In genomic region chr2:106140913-106141312, GRCh38 we compare ENCODE assay signal across 18 cellular contexts. TPM values are rescaled to one million over a fixed set of nuclear protein-coding genes. Genes with fewer than 3 reads are reported as not detected.
DNase-seq lines count a peak whose midpoint lies in the region; ATAC-seq and TF ChIP-seq lines count a peak whose summit lies in the region.
"Had no signal": no experiment of that assay in that cellular context is flagged by ENCODE, and none has a peak within 500 bp of the region (broad histone marks: within the 10 kb centered on the region; RNA-seq: fewer than 3 reads in every experiment).

No MANE protein-coding gene starts in this region.

- H3K79me2 ChIP-seq in DND-41 (ENCODE audit: insufficient read depth, low read length), result peaks cover 81% of the 10 kb centered on the region

- WGBS in adrenal gland, 4 donors, result 68 to 91% (median 79%) methylated on average over 2 of the region's 2 CpGs

- TF ChIP-seq POLR2A in adrenal gland (IDR thresholded peaks at IDR 0.05), result no peak

- POLR2A ChIA-PET in activated CD4-positive, alpha-beta memory T cell treated with anti-CD3 and anti-CD28 coated beads for 36 hours (lab: Charles Lee), result interaction anchor here (0.6 to 5.1 kb wide), 3 partner anchors 19 to 60 kb away, joined by 4 to 45 read pairs (median 41); partner anchors contain the start of gene UXS1

- H3K36me3 Mint-ChIP-seq in CD4-positive, CD25-positive, alpha-beta regulatory T cell, result peaks cover 45% of the 10 kb centered on the region
- peaks cover 29% of the 10 kb centered on the region for H3K36me3 Mint-ChIP-seq in activated CD4-positive, alpha-beta memory T cell treated with anti-CD3 and anti-CD28 coated beads for 36 hours
- peaks cover 36 to 37% of the 10 kb centered on the region in 2 donors for H3K36me3 Mint-ChIP-seq in naive B cell

- TF ChIP-seq CTCF in DND-41 (IDR thresholded peaks at IDR 0.05; ENCODE audit: borderline replicate concordance, extremely low read depth, low read length, poor library complexity, severe bottlenecking) (no peak), adrenal gland (IDR thresholded peaks at IDR 0.05) (no peak)

- intact Hi-C loops in activated CD4-positive, alpha-beta memory T cell treated with anti-CD3 and anti-CD28 coated beads for 36 hours (cut with micrococcal nuclease), result loop anchor here (1.0 to 5.0 kb wide), 3 partner anchors 34 to 394 kb away; no protein-coding TSS in a partner anchor
- intact Hi-C loops in adrenal gland (cut with DNase I), result no loop called here

- peaks cover 37% of the 10 kb centered on the region for H3K36me3 ChIP-seq in CD4-positive, CD25-positive, alpha-beta regulatory T cell (ENCODE audit: control insufficient read depth, insufficient read depth, low read length)
- H3K36me3 ChIP-seq in DND-41 (ENCODE audit: insufficient read depth, low read length) (peaks cover 79% of the 10 kb centered on the region), adrenal gland (replicated peaks in 1 of 2) (no peaks in the 10 kb centered on the region)
- H3K36me3 ChIP-seq: HAP-1, prostate gland had no signal

- peaks cover 19% of the 10 kb centered on the region; the same call in 1 of the 2 replicates for H4K20me1 ChIP-seq in DND-41 (ENCODE audit: insufficient read depth, low read length)

- no peak overlapping the region for H2AFZ ChIP-seq in DND-41 (ENCODE audit: low read depth, low read length)

- no peak for DNase-seq in CD4-positive, CD25-positive, alpha-beta regulatory T cell
- DNase-seq in DND-41 (no peak), naive B cell (no peak), CD1c-positive myeloid dendritic cell (ENCODE audit: extremely low spot score) (no peak), adrenal gland (no peak), occipital lobe (lab: John Stamatoyannopoulos, UW) (no peak), NCI-H69 (lab: John Stamatoyannopoulos, UW) (no peak)
- no peak for DNase-seq in activated CD4-positive, alpha-beta memory T cell treated with anti-CD3 and anti-CD28 coated beads for 36 hours
- DNase-seq: central memory CD4-positive, alpha-beta T cell; DMS 273 treated with DMSO at 0.1 percent for 48 hours; effector CD4-positive, alpha-beta T cell; left ventricle myocardium superior; NCI-H1417; stimulated activated CD4-positive, alpha-beta T cell treated with anti-CD3 and anti-CD28 coated beads, Interleukin-4, amount 100 ng/mL, for 24 hours had no signal

- peak overlapping the region; percentile 34 to 90 (median 86) for H3K4me3 Mint-ChIP-seq in CD4-positive, CD25-positive, alpha-beta regulatory T cell
- H3K4me3 Mint-ChIP-seq in activated CD4-positive, alpha-beta memory T cell treated with anti-CD3 and anti-CD28 coated beads for 36 hours, result peak overlapping the region; percentile 14
- peak overlapping the region in 1 of 8 donors; percentile 5 for H3K4me3 Mint-ChIP-seq in naive B cell

- H3K27ac ChIP-seq in CD4-positive, CD25-positive, alpha-beta regulatory T cell (ENCODE audit: insufficient read depth, low read length, poor library complexity, severe bottlenecking), result peak overlapping the region; percentile 70
- H3K27ac ChIP-seq in DND-41 (ENCODE audit: low read length) (peak overlapping the region; percentile 35; the same call in 1 of the 2 replicates), adrenal gland (no peak overlapping the region)
- H3K27ac ChIP-seq: prostate gland, skin epidermis had no signal

- no peak for ATAC-seq in CD4-positive, CD25-positive, alpha-beta regulatory T cell (ENCODE audit: low read depth in 2 of 2)
- ATAC-seq in DND-41 (ENCODE audit: insufficient read depth, low read depth) (no peak), naive B cell (ENCODE audit: low read depth in 2 of 2) (no peak)
- ATAC-seq: left ventricle myocardium superior had no signal

- H3K27me3 ChIP-seq in CD4-positive, CD25-positive, alpha-beta regulatory T cell (ENCODE audit: control insufficient read depth, insufficient read depth, low read length), result no peaks in the 10 kb centered on the region
- H3K27me3 ChIP-seq in DND-41 (ENCODE audit: insufficient read depth, low read length, poor library complexity), result no peaks in the 10 kb centered on the region
- H3K27me3 ChIP-seq in adrenal gland, result no peaks in the 10 kb centered on the region
- H3K27me3 ChIP-seq: tibial nerve had no signal

- no peaks in the 10 kb centered on the region for H3K27me3 Mint-ChIP-seq in CD4-positive, CD25-positive, alpha-beta regulatory T cell
- no peaks in the 10 kb centered on the region for H3K27me3 Mint-ChIP-seq in activated CD4-positive, alpha-beta memory T cell treated with anti-CD3 and anti-CD28 coated beads for 36 hours
- H3K27me3 Mint-ChIP-seq in naive B cell, result no peaks in the 10 kb centered on the region

- peaks cover 83% of the 10 kb centered on the region for H3K4me1 ChIP-seq in CD4-positive, CD25-positive, alpha-beta regulatory T cell (ENCODE audit: control insufficient read depth, insufficient read depth, low read length, poor library complexity, severe bottlenecking)
- H3K4me1 ChIP-seq in DND-41 (ENCODE audit: insufficient read depth, low read length) (peaks cover 13% of the 10 kb centered on the region), adrenal gland (replicated peaks in 1 of 2) (no peaks in the 10 kb centered on the region)
- H3K4me1 ChIP-seq: HAP-1, prostate gland had no signal

- no peaks in the 10 kb centered on the region for H3K9me3 Mint-ChIP-seq in CD4-positive, CD25-positive, alpha-beta regulatory T cell
- H3K9me3 Mint-ChIP-seq in activated CD4-positive, alpha-beta memory T cell treated with anti-CD3 and anti-CD28 coated beads for 36 hours, result no peaks in the 10 kb centered on the region
- no peaks in the 10 kb centered on the region for H3K9me3 Mint-ChIP-seq in naive B cell

- H3K4me3 ChIP-seq in CD4-positive, CD25-positive, alpha-beta regulatory T cell (ENCODE audit: low read depth, low read length), result peak overlapping the region; percentile 62
- H3K4me3 ChIP-seq in DND-41 (ENCODE audit: low read depth in 1 of 2, low read length in 2 of 2), result no peak overlapping the region
- no peak overlapping the region for H3K4me3 ChIP-seq in adrenal gland
- H3K4me3 ChIP-seq: HAP-1, prostate gland, skin epidermis, tibial nerve had no signal

- peak overlapping the region; percentile 70 to 96 (median 94) for H3K27ac Mint-ChIP-seq in CD4-positive, CD25-positive, alpha-beta regulatory T cell
- peak overlapping the region; percentile 82 for H3K27ac Mint-ChIP-seq in activated CD4-positive, alpha-beta memory T cell treated with anti-CD3 and anti-CD28 coated beads for 36 hours
- H3K27ac Mint-ChIP-seq in naive B cell, result peak overlapping the region in 4 of 6 donors; percentile 4 to 35 (median 15)

- CTCF ChIA-PET in activated CD4-positive, alpha-beta memory T cell treated with anti-CD3 and anti-CD28 coated beads for 36 hours (lab: Charles Lee), result interaction anchor here (0.8 to 2.3 kb wide), 2 partner anchors 20 to 36 kb away, joined by 3 to 9 read pairs; no protein-coding TSS in a partner anchor

- peaks cover 45 to 84% (median 69%) of the 10 kb centered on the region in 4 donors for H3K4me1 Mint-ChIP-seq in CD4-positive, CD25-positive, alpha-beta regulatory T cell
- peaks cover 77% of the 10 kb centered on the region for H3K4me1 Mint-ChIP-seq in activated CD4-positive, alpha-beta memory T cell treated with anti-CD3 and anti-CD28 coated beads for 36 hours (ENCODE audit: low read depth)
- H3K4me1 Mint-ChIP-seq in naive B cell, result peaks cover 42 to 56% (median 48%) of the 10 kb centered on the region in 3 donors

- H3K9me3 ChIP-seq in CD4-positive, CD25-positive, alpha-beta regulatory T cell (ENCODE audit: control insufficient read depth in 2 of 2, low read length in 2 of 2), result no peaks in the 10 kb centered on the region
- H3K9me3 ChIP-seq in DND-41 (ENCODE audit: insufficient read depth, low read length, severe bottlenecking) (peaks cover 4% of the 10 kb centered on the region), adrenal gland (replicated peaks in 1 of 3) (no peaks in the 10 kb centered on the region)
- H3K9me3 ChIP-seq: HAP-1, prostate gland, tibial nerve had no signal

- H3K9ac ChIP-seq in DND-41 (ENCODE audit: low read depth, low read length), result no peak overlapping the region

- H3K4me2 ChIP-seq in DND-41 (ENCODE audit: insufficient read depth, low read length), result no peak overlapping the region

RNA-seq across cellular contexts. Expression of gene UXS1, which starts 53.2 kb away (rescaled TPM):
- total RNA-seq in CD4-positive, CD25-positive, alpha-beta regulatory T cell, result 162 TPM
- polyA plus RNA-seq in CD4-positive, CD25-positive, alpha-beta regulatory T cell, result 100 to 1,000 TPM in 3 of 4 donors, 10 to 100 TPM in 1; 83.3 to 125 (median 110) TPM
- 10 to 100 TPM; 39.2 to 41.5 TPM for total RNA-seq in activated CD4-positive, alpha-beta memory T cell treated with anti-CD3 and anti-CD28 coated beads for 36 hours
- polyA plus RNA-seq in naive B cell (ENCODE audit: low read depth in 6 of 6) (10 to 100 TPM; 26.8 to 61.0 (median 51.1) TPM), adrenal gland (10 to 100 TPM in 1 of 3 donors, 1 to 10 TPM in 2; 5.7 to 28.0 (median 6.7) TPM)
- total RNA-seq in adrenal gland (100 to 1,000 TPM in 1 of 8 donors, 10 to 100 TPM in 7; 16.4 to 145 (median 22.3) TPM), occipital lobe (98.6 TPM)

Comparison
In these comparisons a context has a peak if more than half of its experiments do, and no peak if none do; other contexts are left out.
1. H3K27ac ChIP-seq: peak in CD4-positive, CD25-positive, alpha-beta regulatory T cell (single experiment) and DND-41 (single experiment); none in adrenal gland (0 of 5).
2. H3K27ac Mint-ChIP-seq: peak in every context shown above with its lines; median percentile 94 in CD4-positive, CD25-positive, alpha-beta regulatory T cell; 82 in activated CD4-positive, alpha-beta memory T cell treated with anti-CD3 and anti-CD28 coated beads for 36 hours; 15 in naive B cell.